15 cellular contexts compared by ENCODE assay signal in genomic region chr9:95373069-95373681, GRCh38. TPM values are rescaled to one million over a fixed set of nuclear protein-coding genes. Genes with fewer than 3 reads are reported as not detected.
DNase-seq lines count a peak whose midpoint lies in the region; ATAC-seq, FAIRE-seq and TF ChIP-seq lines count a peak whose summit lies in the region.
"Had no signal": no experiment of that assay in that cellular context is flagged by ENCODE, and none has a peak within 500 bp of the region (broad histone marks: within the 10 kb centered on the region; RNA-seq: fewer than 3 reads in every experiment).

No MANE protein-coding gene starts in this region.

- TF ChIP-seq CTCF in PC-3 (conservative IDR thresholded peaks at IDR 0.05; ENCODE audit: low read depth, low read length) (no peak), GM10266 (IDR thresholded peaks at IDR 0.05; ENCODE audit: control insufficient read depth, insufficient read depth, low read depth, missing control alignments) (no peak)

- H3K4me2 ChIP-seq in PC-3 (ENCODE audit: low read length), result peak overlapping the region; percentile 44

- BruUV-seq in PC-3 (replicated peaks; lab: Mats Ljungman, UMichigan), result no TSS peak

- no peaks in the 10 kb centered on the region for H3K36me3 ChIP-seq in PC-3 (ENCODE audit: low read depth, low read length)
- H3K36me3 ChIP-seq: brain microvascular endothelial cell had no signal

- H3K9ac ChIP-seq in PC-3 (ENCODE audit: low read length), result no peak overlapping the region

- H3K27ac ChIP-seq in PC-3 (ENCODE audit: low read length), result no peak overlapping the region
- H3K27ac ChIP-seq: brain microvascular endothelial cell, psoas muscle had no signal

- peak overlapping the region; percentile 53; the same call in 1 of the 2 replicates for H2AFZ ChIP-seq in PC-3 (ENCODE audit: low read length)

- H3K4me3 ChIP-seq in PC-3 (ENCODE audit: low read length), result no peak overlapping the region
- H3K4me3 ChIP-seq: psoas muscle had no signal

- H3K9me3 ChIP-seq in PC-3 (ENCODE audit: low read length), result no peaks in the 10 kb centered on the region
- H3K9me3 ChIP-seq: psoas muscle had no signal

- no peaks in the 10 kb centered on the region for H3K27me3 ChIP-seq in PC-3 (ENCODE audit: low read length)
- H3K27me3 ChIP-seq: brain microvascular endothelial cell had no signal

- H3K9me2 ChIP-seq in PC-3 (replicated peaks; ENCODE audit: low read length), result no peaks in the 10 kb centered on the region

- FAIRE-seq in islet of Langerhans (lab: Jason Lieb, UNC), result peak; percentile 30

- POLR2A ChIA-PET in PC-3 (lab: Charles Lee; ENCODE audit: unreplicated experiment), result no interaction called here

- CTCF ChIA-PET in PC-3 (lab: Charles Lee), result no interaction called here

- peaks cover 11% of the 10 kb centered on the region for H3K4me1 ChIP-seq in PC-3 (ENCODE audit: insufficient read depth, low read length)

- intact Hi-C loops in PC-3 (cut with micrococcal nuclease) (no loop called here), sciatic nerve (cut with DNase I) (no loop called here)

- H3F3A ChIP-seq in PC-3 (ENCODE audit: low read length, unreplicated experiment), result no peaks in the 10 kb centered on the region

- no peaks in the 10 kb centered on the region for H4K20me1 ChIP-seq in PC-3 (ENCODE audit: low read length)

- ATAC-seq in PC-3 (peak; percentile 71), HG02610 (IDR thresholded peaks at IDR 0.05; ENCODE audit: unreplicated experiment) (no peak), sciatic nerve (no peak)
- ATAC-seq: activated CD4-positive, CD25-positive, alpha-beta regulatory T cell treated with anti-CD3 and anti-CD28 coated beads, Interleukin-2, amount 50 U/mL, for 24 hours; psoas muscle; stimulated activated naive CD8-positive, alpha-beta T cell treated with anti-CD3 and anti-CD28 coated beads, Interleukin-15, amount 100 ng/mL, for 72 hours had no signal

- DNase-seq in DMS153 (lab: John Stamatoyannopoulos, UW) (peak; percentile 67), NCI-H1092 treated with DMSO at 0.1 percent for 48 hours (lab: John Stamatoyannopoulos, UW) (peak; percentile 86), PC-3 (peak; percentile 72), GM10266 (ENCODE audit: extremely low spot score) (no peak), sciatic nerve (ENCODE audit: low spot score) (no peak)
- DNase-seq in stimulated activated CD4-positive, alpha-beta T cell treated with anti-CD3 and anti-CD28 coated beads, Interleukin-15, amount 100 ng/mL, for 24 hours, result no peak
- DNase-seq: brain microvascular endothelial cell; hypothalamus; mesendoderm; NCI-H187; psoas muscle; stimulated activated naive CD8-positive, alpha-beta T cell treated with anti-CD3 and anti-CD28 coated beads, Interleukin-15, amount 100 ng/mL, for 72 hours had no signal

- H3K79me2 ChIP-seq in PC-3 (ENCODE audit: low read length), result no peaks in the 10 kb centered on the region

RNA-seq across cellular contexts. Expression of gene FANCC, which starts 55.7 kb away (rescaled TPM):
- total RNA-seq in PC-3 (2014; rRNA removed), result 6.0 and 6.9 TPM in 2 replicates
- 13.6 TPM for total RNA-seq in sciatic nerve

Comparison
In these comparisons a context has a peak if more than half of its experiments do, and no peak if none do; other contexts are left out.
1. DNase-seq: peak in DMS153 (single experiment), NCI-H1092 treated with DMSO at 0.1 percent for 48 hours (single experiment) and PC-3 (single experiment); none in stimulated activated CD4-positive, alpha-beta T cell treated with anti-CD3 and anti-CD28 coated beads, Interleukin-15, amount 100 ng/mL, for 24 hours (single experiment), GM10266 (single experiment) and sciatic nerve (single experiment).